ENCODE assay signal across 12 cellular contexts in the genomic region with DNA sequence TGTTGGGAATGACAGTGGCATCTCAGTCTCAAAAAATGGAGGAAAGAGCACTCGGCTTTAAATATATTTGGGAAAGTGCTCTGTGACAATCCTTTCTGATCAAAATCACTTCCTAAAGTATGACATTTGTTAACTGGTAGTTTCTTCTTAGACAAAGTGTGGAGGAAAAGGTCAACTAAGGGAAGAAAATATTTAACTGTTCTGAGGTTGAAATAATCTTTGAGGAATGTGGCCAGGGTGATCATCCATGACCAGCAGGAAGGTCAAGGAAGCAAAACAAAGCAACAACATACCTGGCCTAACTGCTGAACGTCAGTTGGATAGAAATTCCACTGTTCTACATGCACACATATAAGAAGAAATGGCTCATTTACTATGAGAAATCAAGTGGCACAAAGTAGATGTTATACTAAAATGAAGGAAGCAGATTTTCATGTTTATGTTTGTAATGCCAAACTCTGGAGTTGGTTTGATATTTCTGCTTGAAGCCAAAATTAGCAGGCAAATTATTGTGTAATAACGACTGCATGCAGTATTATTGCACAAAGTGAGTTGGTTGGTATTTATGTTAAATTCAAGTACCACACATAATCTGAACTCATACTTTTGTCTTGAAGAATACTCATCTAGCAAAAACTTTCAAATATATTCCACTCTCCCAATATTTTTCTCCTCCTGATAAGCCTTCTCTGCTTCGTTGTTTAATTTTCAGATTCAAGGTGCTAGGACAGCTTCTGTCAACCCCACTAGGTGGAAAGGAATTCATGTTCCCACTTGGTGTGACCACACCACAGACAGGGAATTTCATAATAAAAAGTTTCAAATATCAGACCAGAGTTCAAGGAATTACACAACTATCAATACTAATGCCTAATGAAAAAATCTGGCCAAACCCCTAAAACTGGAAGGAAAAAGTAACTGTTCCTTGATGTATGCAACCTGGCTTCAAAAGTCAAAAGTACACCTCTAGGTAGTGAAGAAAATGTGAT.
A peak's percentile ranks its signal among the peaks of the same experiment; 100 is the strongest.
DNase-seq lines count a peak whose midpoint lies in the region; ATAC-seq and TF ChIP-seq lines count a peak whose summit lies in the region.
"Had no signal": no experiment of that assay in that cellular context is flagged by ENCODE, and none has a peak within 500 bp of the region (broad histone marks: within the 10 kb centered on the region; RNA-seq: fewer than 3 reads in every experiment).

No MANE protein-coding gene starts in this region.

- H3K4me2 ChIP-seq in mammary epithelial cell (ENCODE audit: insufficient read depth, low read depth, low read length) = peak overlapping the region; percentile 31

- 60% methylated on average over 4 of the region's 4 CpGs for WGBS in mammary epithelial cell (ENCODE audit: low coverage, missing lambda C conversion rate)
- WGBS in thyroid gland, 2 donors = 59 to 62% methylated on average over 4 of the region's 4 CpGs

- H3K9me3 ChIP-seq in mammary epithelial cell (replicated peaks; ENCODE audit: insufficient read depth, low read length) (no peaks in the 10 kb centered on the region), thyroid gland (no peaks in the 10 kb centered on the region)

- BruUV-seq in mammary epithelial cell (replicated peaks; lab: Mats Ljungman, UMichigan) = TSS peak; percentile 22

- no peaks in the 10 kb centered on the region for H3K27me3 Mint-ChIP-seq in activated T-cell treated with anti-CD3 and anti-CD28 coated beads, Interleukin-2, amount 50 U/mL, for 72 hours (ENCODE audit: low read depth)

- no peak for DNase-seq in activated T-cell treated with anti-CD3 and anti-CD28 coated beads, Interleukin-2, amount 50 U/mL, for 72 hours
- no peak for DNase-seq in activated T-cell treated with anti-CD3 and anti-CD28 coated beads for 4 hours
- no peak for DNase-seq in mammary epithelial cell
- DNase-seq in kidney tubule cell (ENCODE audit: low spot score) = peak; percentile 95
- DNase-seq in thyroid gland = peak; percentile 20 to 31
- DNase-seq in SW 1271 (lab: John Stamatoyannopoulos, UW) = no peak
- no peak for DNase-seq in amygdala (lab: John Stamatoyannopoulos, UW)
- DNase-seq: activated T-cell treated with anti-CD3 and anti-CD28 coated beads, Interleukin-2, amount 50 U/mL, for 1 hour; foreskin melanocyte; posterior cingulate gyrus; stimulated activated naive CD4-positive, alpha-beta T cell had no signal

- dilution Hi-C loops in mammary epithelial cell (cut with HindIII; ENCODE audit: low sequenced_read_pairs) = loop anchor here (5.0 kb wide), 1 partner anchor 52 kb away; no protein-coding TSS in a partner anchor

- no peak overlapping the region for H3K9ac ChIP-seq in mammary epithelial cell (ENCODE audit: insufficient read depth, low read length)

- H3K79me2 ChIP-seq in mammary epithelial cell (ENCODE audit: insufficient read depth, low read length) = no peaks in the 10 kb centered on the region

- no peaks in the 10 kb centered on the region for H3K36me3 ChIP-seq in mammary epithelial cell (ENCODE audit: insufficient read depth, low read length)
- no peaks in the 10 kb centered on the region for H3K36me3 ChIP-seq in thyroid gland

- CTCF ChIA-PET in mammary epithelial cell (lab: Charles Lee; ENCODE audit: low non-redundant PET) = no interaction called here

- H4K20me1 ChIP-seq in mammary epithelial cell (ENCODE audit: insufficient read depth, low read length) = no peaks in the 10 kb centered on the region

- no peak for ATAC-seq in activated T-cell treated with anti-CD3 and anti-CD28 coated beads, Interleukin-2, amount 50 U/mL, for 72 hours (replicated peaks in 1 of 2)
- no peak for ATAC-seq in GM21367 (IDR thresholded peaks at IDR 0.05; ENCODE audit: unreplicated experiment)

- peak overlapping the region; percentile 8 for H3K27ac Mint-ChIP-seq in activated T-cell treated with anti-CD3 and anti-CD28 coated beads, Interleukin-2, amount 50 U/mL, for 72 hours

- peak overlapping the region; percentile 38 for H3K27ac ChIP-seq in mammary epithelial cell (ENCODE audit: insufficient read depth, low read depth, low read length)
- H3K27ac ChIP-seq in thyroid gland = peak overlapping the region; percentile 70 to 77 (median 75)

- peaks cover 71% of the 10 kb centered on the region for H3K4me1 Mint-ChIP-seq in activated T-cell treated with anti-CD3 and anti-CD28 coated beads, Interleukin-2, amount 50 U/mL, for 72 hours (ENCODE audit: low read depth)

- no peaks in the 10 kb centered on the region for H3K9me3 Mint-ChIP-seq in activated T-cell treated with anti-CD3 and anti-CD28 coated beads, Interleukin-2, amount 50 U/mL, for 72 hours

- H3K4me3 ChIP-seq in mammary epithelial cell (replicated peaks in 1 of 3; ENCODE audit: insufficient read depth in 1 of 3, low read depth in 2 of 3, low read length in 3 of 3) (no peak overlapping the region), thyroid gland (replicated peaks in 1 of 3) (no peak overlapping the region)

- TF ChIP-seq CTCF in mammary epithelial cell (conservative IDR thresholded peaks at IDR 0.05 in 1 of 2, IDR thresholded peaks at IDR 0.05 in 1 of 2; ENCODE audit: extremely low read depth in 1 of 2, insufficient read depth in 1 of 2, low read depth in 1 of 2, low read length in 2 of 2) = peak in 1 of 2 donors; percentile 4
- no peak for TF ChIP-seq CTCF in thyroid gland (IDR thresholded peaks at IDR 0.05)

- intact Hi-C loops in mammary epithelial cell (cut with micrococcal nuclease) = loop anchor here (2.0 kb wide), 1 partner anchor 51 kb away; no protein-coding TSS in a partner anchor
- intact Hi-C loops in thyroid gland (cut with DNase I) = no loop called here

- H2AFZ ChIP-seq in mammary epithelial cell (ENCODE audit: low read depth, low read length) = no peak overlapping the region

- in situ Hi-C loops in mammary epithelial cell (cut with MboI; ENCODE audit: low sequenced_read_pairs in 2 of 2) = no loop called here

- H3K27me3 ChIP-seq in mammary epithelial cell (ENCODE audit: insufficient read depth, low read length) (no peaks in the 10 kb centered on the region), thyroid gland (no peaks in the 10 kb centered on the region)

- TF ChIP-seq POLR2A in thyroid gland (IDR thresholded peaks at IDR 0.05) = no peak

- H3K4me3 Mint-ChIP-seq in activated T-cell treated with anti-CD3 and anti-CD28 coated beads, Interleukin-2, amount 50 U/mL, for 72 hours = no peak overlapping the region

- peaks cover 0 to 2% of the 10 kb centered on the region in 2 donors for H3K36me3 Mint-ChIP-seq in activated T-cell treated with anti-CD3 and anti-CD28 coated beads, Interleukin-2, amount 50 U/mL, for 72 hours (ENCODE audit: insufficient read depth in 2 of 2)

- peaks cover 27% of the 10 kb centered on the region for H3K4me1 ChIP-seq in mammary epithelial cell (ENCODE audit: insufficient read depth, low read length)
- H3K4me1 ChIP-seq in thyroid gland = peaks cover 47 to 76% of the 10 kb centered on the region in 2 donors

Comparison
In these comparisons a context has a peak if more than half of its experiments do, and no peak if none do; other contexts are left out.
1. DNase-seq: peak in kidney tubule cell (single experiment) and thyroid gland (2 of 2); none in activated T-cell treated with anti-CD3 and anti-CD28 coated beads, Interleukin-2, amount 50 U/mL, for 72 hours (0 of 2), activated T-cell treated with anti-CD3 and anti-CD28 coated beads for 4 hours (single experiment), mammary epithelial cell (single experiment), SW 1271 (0 of 2) and amygdala (0 of 56).